8 cellular contexts compared by ENCODE assay signal in genomic region chr19:50724522-50725217, GRCh38. TPM values are rescaled to one million over a fixed set of nuclear protein-coding genes. Genes with fewer than 3 reads are reported as not detected.
DNase-seq lines count a peak whose midpoint lies in the region; ATAC-seq and TF ChIP-seq lines count a peak whose summit lies in the region.

No MANE protein-coding gene starts in this region.

- DNase-seq in Caco-2 (peak; percentile 95 to 97), KBM-7 (peak; percentile 98), SIG-M5 treated with dmso at 0.1 percent for 504 hours (lab: John Stamatoyannopoulos, UW; ENCODE audit: unreplicated experiment) (peak; percentile 98)
- peak; percentile 99 for DNase-seq in activated naive CD4-positive, alpha-beta T cell treated with anti-CD3 and anti-CD28 coated beads for 36 hours

- peak; percentile 50 to 63 for TF ChIP-seq POLR2A in gastroesophageal sphincter (IDR thresholded peaks at IDR 0.05)

- H3K36me3 ChIP-seq in Caco-2 (ENCODE audit: control insufficient read depth, insufficient read depth, low read length) (no peaks in the 10 kb centered on the region), gastroesophageal sphincter (no peaks in the 10 kb centered on the region), neutrophil (no peaks in the 10 kb centered on the region), subcutaneous abdominal adipose tissue (ENCODE audit: control insufficient read depth in 5 of 5, insufficient read depth in 5 of 5, low read length in 5 of 5) (no peaks in the 10 kb centered on the region)

- TF ChIP-seq EP300 in gastroesophageal sphincter (IDR thresholded peaks at IDR 0.05), result no peak

- peak overlapping the region; percentile 61 for H3K27ac Mint-ChIP-seq in Caco-2 (ENCODE audit: unreplicated experiment)
- H3K27ac Mint-ChIP-seq in activated naive CD4-positive, alpha-beta T cell treated with anti-CD3 and anti-CD28 coated beads for 36 hours, result no peak overlapping the region

- intact Hi-C loops in Caco-2 (cut with micrococcal nuclease; ENCODE audit: unreplicated experiment), result loop anchor here (5.0 kb wide), 2 partner anchors 58 to 198 kb away; no protein-coding TSS in a partner anchor
- intact Hi-C loops in activated naive CD4-positive, alpha-beta T cell treated with anti-CD3 and anti-CD28 coated beads for 36 hours (cut with micrococcal nuclease), result loop anchor here (2.0 to 10.0 kb wide), 4 partner anchors 58 to 390 kb away; partner anchors contain the start of gene CTU1

- TF ChIP-seq CTCF in Caco-2 (IDR thresholded peaks at IDR 0.05; ENCODE audit: insufficient read depth in 1 of 2, low read depth in 1 of 2, low read length in 1 of 2, severe bottlenecking in 1 of 2, unreplicated experiment in 1 of 2), result peak; percentile 52 to 78
- TF ChIP-seq CTCF in gastroesophageal sphincter (IDR thresholded peaks at IDR 0.05), result peak in 3 of 4 experiments; percentile 57 to 80 (median 68)
- TF ChIP-seq CTCF in neutrophil (IDR thresholded peaks at IDR 0.05), result peak; percentile 58

- H3K4me3 ChIP-seq in Caco-2 (ENCODE audit: low read depth, low read length) (peak overlapping the region; percentile 68), gastroesophageal sphincter (peak overlapping the region; percentile 26 to 65), neutrophil (ENCODE audit: low read depth in 1 of 2, low read length in 1 of 2) (peak overlapping the region; percentile 57 to 71), subcutaneous abdominal adipose tissue (ENCODE audit: low read depth in 1 of 5, low read length in 5 of 5) (peak overlapping the region in 4 of 5 donors; percentile 70 to 81 (median 73))

- POLR2A ChIA-PET in Caco-2 (lab: Charles Lee), result interaction anchor here (0.7 to 1.3 kb wide), 2 partner anchors 28 to 80 kb away, joined by 3 to 5 read pairs; no protein-coding TSS in a partner anchor

- H3K9me3 ChIP-seq in Caco-2, result no peaks in the 10 kb centered on the region
- H3K9me3 ChIP-seq in gastroesophageal sphincter, result no peaks in the 10 kb centered on the region
- no peaks in the 10 kb centered on the region for H3K9me3 ChIP-seq in neutrophil
- no peaks in the 10 kb centered on the region for H3K9me3 ChIP-seq in subcutaneous abdominal adipose tissue (ENCODE audit: control insufficient read depth in 5 of 5, low read length in 5 of 5)

- H3K36me3 Mint-ChIP-seq in Caco-2 (ENCODE audit: insufficient read depth, unreplicated experiment), result peaks cover 6% of the 10 kb centered on the region
- no peaks in the 10 kb centered on the region for H3K36me3 Mint-ChIP-seq in activated naive CD4-positive, alpha-beta T cell treated with anti-CD3 and anti-CD28 coated beads for 36 hours (ENCODE audit: low read depth)

- H3K27me3 Mint-ChIP-seq in Caco-2 (ENCODE audit: insufficient read depth, unreplicated experiment), result peaks cover 20% of the 10 kb centered on the region
- peaks cover 51% of the 10 kb centered on the region for H3K27me3 Mint-ChIP-seq in activated naive CD4-positive, alpha-beta T cell treated with anti-CD3 and anti-CD28 coated beads for 36 hours (ENCODE audit: low read depth)

- no CpG with 5 or more reads among the region's 65 CpGs for WGBS in gastroesophageal sphincter (ENCODE audit: low coverage in 1 of 2), 2 donors

- H3K4me1 ChIP-seq in Caco-2 (no peaks in the 10 kb centered on the region), gastroesophageal sphincter (peaks cover 0 to 41% (median 21%) of the 10 kb centered on the region in 3 donors), neutrophil (ENCODE audit: control insufficient read depth in 1 of 2, insufficient read depth in 1 of 2, low read depth in 1 of 2, low read length in 1 of 2) (peaks cover 35 to 36% of the 10 kb centered on the region in 2 experiments), subcutaneous abdominal adipose tissue (ENCODE audit: control insufficient read depth in 5 of 5, insufficient read depth in 5 of 5, low read length in 5 of 5) (peaks cover 0 to 37% (median 33%) of the 10 kb centered on the region in 5 donors)

- H3K27ac ChIP-seq in gastroesophageal sphincter, result peak overlapping the region in 3 of 4 donors; percentile 72 to 85 (median 79)
- peak overlapping the region; percentile 61 for H3K27ac ChIP-seq in neutrophil
- no peak overlapping the region for H3K27ac ChIP-seq in subcutaneous abdominal adipose tissue (ENCODE audit: low read depth, low read length)

- H3K27me3 ChIP-seq in Caco-2 (replicated peaks; ENCODE audit: control insufficient read depth, insufficient read depth, low read length) (no peaks in the 10 kb centered on the region), gastroesophageal sphincter (peaks cover 97% of the 10 kb centered on the region), neutrophil (peaks cover 86% of the 10 kb centered on the region), subcutaneous abdominal adipose tissue (ENCODE audit: control insufficient read depth in 5 of 5, insufficient read depth in 4 of 5, low read length in 5 of 5) (peaks cover 25 to 54% (median 42%) of the 10 kb centered on the region in 5 donors)

- peak overlapping the region in 4 of 5 donors; percentile 41 to 79 (median 65) for H3K9ac ChIP-seq in subcutaneous abdominal adipose tissue (ENCODE audit: low read length in 5 of 5)

- in situ Hi-C loops in KBM-7 (cut with MboI; ENCODE audit: low pct_unique_long_range_greater_than_20kb, low sequenced_read_pairs), result no loop called here

- CTCF ChIA-PET in Caco-2 (lab: Charles Lee), result interaction anchor here (0.6 to 2.0 kb wide), 20 partner anchors 19 to 1229 kb away, joined by 3 to 20 read pairs (median 4); partner anchors contain the start of genes ACP4, JOSD2 and KCNC3
- CTCF ChIA-PET in activated naive CD4-positive, alpha-beta T cell treated with anti-CD3 and anti-CD28 coated beads for 36 hours (lab: Charles Lee), result interaction anchor here (0.5 to 2.0 kb wide), 10 partner anchors 10 to 309 kb away, joined by 3 to 6 read pairs (median 4); no protein-coding TSS in a partner anchor

- peak overlapping the region; percentile 76 for H3K4me3 Mint-ChIP-seq in Caco-2 (ENCODE audit: unreplicated experiment)
- H3K4me3 Mint-ChIP-seq in activated naive CD4-positive, alpha-beta T cell treated with anti-CD3 and anti-CD28 coated beads for 36 hours, result peak overlapping the region; percentile 74

- peaks cover 10% of the 10 kb centered on the region for H3K4me1 Mint-ChIP-seq in Caco-2 (ENCODE audit: low read depth, unreplicated experiment)
- peaks cover 27% of the 10 kb centered on the region for H3K4me1 Mint-ChIP-seq in activated naive CD4-positive, alpha-beta T cell treated with anti-CD3 and anti-CD28 coated beads for 36 hours (ENCODE audit: low read depth)

- H3K9me3 Mint-ChIP-seq in Caco-2 (ENCODE audit: unreplicated experiment), result no peaks in the 10 kb centered on the region
- H3K9me3 Mint-ChIP-seq in activated naive CD4-positive, alpha-beta T cell treated with anti-CD3 and anti-CD28 coated beads for 36 hours, result no peaks in the 10 kb centered on the region

- no TSS peak for BruUV-seq in Caco-2 (replicated peaks; lab: Mats Ljungman, UMichigan)

- ATAC-seq in GM21526 (IDR thresholded peaks at IDR 0.05; ENCODE audit: low FRiP score, unreplicated experiment) (peak; percentile 62), gastroesophageal sphincter (peak; percentile 92)

RNA-seq across cellular contexts. Expression of gene CLEC11A, which starts 1.5 kb away (rescaled TPM):
- total RNA-seq in Caco-2 (2022), result 0.51 and 1.1 TPM in 2 replicates
- total RNA-seq in activated naive CD4-positive, alpha-beta T cell treated with anti-CD3 and anti-CD28 coated beads for 36 hours, result 1 to 10 TPM in 1 of 2 experiments, under 1 TPM in 1; 0.69 to 1.4 TPM
- total RNA-seq in gastroesophageal sphincter, result 10 to 100 TPM in 2 of 4 donors, 1 to 10 TPM in 2; 4.6 to 17.1 (median 8.4) TPM

RNA-seq across cellular contexts. Expression of gene SHANK1, which starts 5.1 kb away (rescaled TPM):
- total RNA-seq in Caco-2 (2022) (not detected in 2 replicates), gastroesophageal sphincter (under 1 TPM in 3 of 4 donors, not detected in 1; 0.15 to 0.40 (median 0.31) TPM)
- not detected for total RNA-seq in activated naive CD4-positive, alpha-beta T cell treated with anti-CD3 and anti-CD28 coated beads for 36 hours

RNA-seq across cellular contexts. Expression of gene GPR32, which starts 45.6 kb away (rescaled TPM):
- total RNA-seq in Caco-2 (2022) (not detected in 2 replicates), gastroesophageal sphincter (not detected)
- not detected for total RNA-seq in activated naive CD4-positive, alpha-beta T cell treated with anti-CD3 and anti-CD28 coated beads for 36 hours
